Comparison of ENCODE assay signal across 8 cellular contexts in the genomic region with DNA sequence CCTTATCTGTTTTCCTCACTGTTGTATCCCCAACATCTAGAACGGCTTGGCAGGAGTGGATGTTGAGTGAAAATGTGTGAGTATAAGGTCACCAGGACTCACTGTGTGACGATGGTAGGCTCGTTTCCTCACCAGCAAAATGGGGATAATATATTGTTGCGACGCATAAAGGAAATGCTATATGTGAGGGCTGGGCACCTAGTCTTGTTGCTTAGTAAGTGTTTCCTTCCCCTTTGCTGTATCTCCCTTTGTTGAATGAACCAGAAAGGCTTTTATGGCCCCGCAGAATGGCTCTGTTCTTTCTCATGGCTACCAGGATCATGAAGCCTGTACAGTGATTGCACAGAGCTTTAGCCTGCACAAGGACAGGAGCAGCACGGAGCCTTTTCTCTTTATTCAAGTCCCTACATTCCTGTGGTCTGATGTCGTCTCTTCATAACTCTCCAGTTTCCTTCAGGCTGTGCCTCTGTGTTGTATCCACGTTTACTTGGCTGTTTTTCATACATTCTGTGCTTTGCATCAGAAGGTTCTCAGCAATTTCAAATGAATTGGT. TPM values are rescaled to one million over a fixed set of nuclear protein-coding genes. Genes with fewer than 3 reads are reported as not detected.
A peak's percentile ranks its signal among the peaks of the same experiment; 100 is the strongest.
DNase-seq lines count a peak whose midpoint lies in the region; ATAC-seq lines count a peak whose summit lies in the region.

No MANE protein-coding gene starts in this region.

- H3K9me3 Mint-ChIP-seq in activated naive CD4-positive, alpha-beta T cell treated with anti-CD3 and anti-CD28 coated beads, Interleukin-2, amount 50 U/mL, for 24 hours, result peaks cover 4% of the 10 kb centered on the region
- H3K9me3 Mint-ChIP-seq in immature natural killer cell, result no peaks in the 10 kb centered on the region
- H3K9me3 Mint-ChIP-seq in stimulated activated naive CD8-positive, alpha-beta T cell treated with anti-CD3 and anti-CD28 coated beads, Interleukin-15, Interleukin-2, amounts not matched to agents 100 ng/mL and 50 ng/mL, for 24 hours, result no peaks in the 10 kb centered on the region

- no peak for DNase-seq in activated naive CD4-positive, alpha-beta T cell (lab: John Stamatoyannopoulos, UW)
- DNase-seq in amniotic epithelial cell (ENCODE audit: low read depth) (peak; percentile 88), immature natural killer cell (no peak), NCI-H524 treated with DMSO at 0.1 percent for 48 hours (lab: John Stamatoyannopoulos, UW) (no peak)

- H3K4me1 Mint-ChIP-seq in activated naive CD4-positive, alpha-beta T cell treated with anti-CD3 and anti-CD28 coated beads, Interleukin-2, amount 50 U/mL, for 24 hours, result peaks cover 71% of the 10 kb centered on the region
- H3K4me1 Mint-ChIP-seq in immature natural killer cell, result peaks cover 71 to 87% of the 10 kb centered on the region in 2 donors
- H3K4me1 Mint-ChIP-seq in stimulated activated naive CD8-positive, alpha-beta T cell treated with anti-CD3 and anti-CD28 coated beads, Interleukin-15, Interleukin-2, amounts not matched to agents 100 ng/mL and 50 ng/mL, for 24 hours (ENCODE audit: low read depth), result peaks cover 76% of the 10 kb centered on the region

- peaks cover 6% of the 10 kb centered on the region for H3K36me3 Mint-ChIP-seq in activated naive CD4-positive, alpha-beta T cell treated with anti-CD3 and anti-CD28 coated beads, Interleukin-2, amount 50 U/mL, for 24 hours
- peaks cover 0 to 4% (median 0%) of the 10 kb centered on the region in 3 donors for H3K36me3 Mint-ChIP-seq in immature natural killer cell
- H3K36me3 Mint-ChIP-seq in stimulated activated naive CD8-positive, alpha-beta T cell treated with anti-CD3 and anti-CD28 coated beads, Interleukin-15, Interleukin-2, amounts not matched to agents 100 ng/mL and 50 ng/mL, for 24 hours (ENCODE audit: low read depth), result peaks cover 6% of the 10 kb centered on the region

- H3K27ac Mint-ChIP-seq in activated naive CD4-positive, alpha-beta T cell treated with anti-CD3 and anti-CD28 coated beads, Interleukin-2, amount 50 U/mL, for 24 hours, result peak overlapping the region; percentile 82
- peak overlapping the region; percentile 44 to 76 (median 66) for H3K27ac Mint-ChIP-seq in immature natural killer cell
- peak overlapping the region; percentile 50 for H3K27ac Mint-ChIP-seq in stimulated activated naive CD8-positive, alpha-beta T cell treated with anti-CD3 and anti-CD28 coated beads, Interleukin-15, Interleukin-2, amounts not matched to agents 100 ng/mL and 50 ng/mL, for 24 hours

- H3K4me3 Mint-ChIP-seq in activated naive CD4-positive, alpha-beta T cell treated with anti-CD3 and anti-CD28 coated beads, Interleukin-2, amount 50 U/mL, for 24 hours, result peak overlapping the region; percentile 72
- peak overlapping the region in 4 of 5 donors; percentile 5 to 33 (median 20) for H3K4me3 Mint-ChIP-seq in immature natural killer cell
- H3K4me3 Mint-ChIP-seq in stimulated activated naive CD8-positive, alpha-beta T cell treated with anti-CD3 and anti-CD28 coated beads, Interleukin-15, Interleukin-2, amounts not matched to agents 100 ng/mL and 50 ng/mL, for 24 hours, result peak overlapping the region; percentile 53

- no peaks in the 10 kb centered on the region for H3K27me3 Mint-ChIP-seq in activated naive CD4-positive, alpha-beta T cell treated with anti-CD3 and anti-CD28 coated beads, Interleukin-2, amount 50 U/mL, for 24 hours
- H3K27me3 Mint-ChIP-seq in immature natural killer cell (ENCODE audit: low read depth in 3 of 3), result peaks cover 0 to 10% (median 4%) of the 10 kb centered on the region in 3 donors
- H3K27me3 Mint-ChIP-seq in stimulated activated naive CD8-positive, alpha-beta T cell treated with anti-CD3 and anti-CD28 coated beads, Interleukin-15, Interleukin-2, amounts not matched to agents 100 ng/mL and 50 ng/mL, for 24 hours, result no peaks in the 10 kb centered on the region

- no peak for ATAC-seq in GM18868 (IDR thresholded peaks at IDR 0.05; ENCODE audit: unreplicated experiment)
- ATAC-seq in GM18520 (IDR thresholded peaks at IDR 0.05; ENCODE audit: unreplicated experiment), result no peak

RNA-seq across cellular contexts. Expression of a gene that starts 5.4 kb away (rescaled TPM):
- 10 to 100 TPM; 12.9 to 90.1 (median 29.7) TPM for polyA plus RNA-seq in immature natural killer cell

Comparison
In these comparisons a context has a peak if more than half of its experiments do, and no peak if none do; other contexts are left out.
1. H3K4me3 Mint-ChIP-seq: peak in every context shown above with its lines; median percentile 72 in activated naive CD4-positive, alpha-beta T cell treated with anti-CD3 and anti-CD28 coated beads, Interleukin-2, amount 50 U/mL, for 24 hours; 53 in stimulated activated naive CD8-positive, alpha-beta T cell treated with anti-CD3 and anti-CD28 coated beads, Interleukin-15, Interleukin-2, amounts not matched to agents 100 ng/mL and 50 ng/mL, for 24 hours; 20 in immature natural killer cell.